ENCODE assay signal across 8 cellular contexts in the genomic region with DNA sequence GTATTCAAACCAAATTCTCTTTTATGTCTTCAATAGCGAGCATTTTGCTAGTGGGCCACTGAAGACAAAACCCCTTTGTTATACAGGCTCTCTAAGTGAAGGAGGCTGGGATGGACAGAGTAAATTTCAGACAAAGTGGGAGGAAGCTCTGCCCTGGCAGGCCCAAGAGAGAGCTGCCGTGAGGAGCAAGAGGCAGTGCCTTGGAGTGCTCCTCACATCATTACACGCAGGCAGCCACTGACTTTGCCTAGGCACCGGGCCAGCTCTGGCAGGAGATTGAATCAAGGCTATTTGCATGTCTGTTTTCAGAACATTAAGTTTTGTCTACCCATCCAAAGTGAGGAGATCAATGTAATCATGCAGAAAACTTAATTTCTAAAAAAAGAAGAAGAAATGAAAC.
DNase-seq lines count a peak whose midpoint lies in the region; ATAC-seq and TF ChIP-seq lines count a peak whose summit lies in the region.

No MANE protein-coding gene starts in this region.

- H3K27ac ChIP-seq in ACC112 (ENCODE audit: low read depth, low read length), result peak overlapping the region; percentile 79
- H3K27ac ChIP-seq in right atrium auricular region, result peak overlapping the region; percentile 41 to 73

- peaks cover 33% of the 10 kb centered on the region for H3K4me1 ChIP-seq in ACC112 (ENCODE audit: control insufficient read depth, insufficient read depth, low read length, unreplicated experiment)
- H3K4me1 ChIP-seq in right atrium auricular region, result peaks cover 0 to 42% of the 10 kb centered on the region in 2 donors

- no peaks in the 10 kb centered on the region for H3K79me2 ChIP-seq in ACC112 (ENCODE audit: control insufficient read depth, insufficient read depth, low read length, unreplicated experiment)

- H2AFZ ChIP-seq in ACC112 (ENCODE audit: low read length, unreplicated experiment), result peak overlapping the region; percentile 41

- peak; percentile 52 for ATAC-seq in GM21515 (IDR thresholded peaks at IDR 0.05; ENCODE audit: unreplicated experiment)

- H3K27me3 ChIP-seq in ACC112 (ENCODE audit: insufficient read depth, low read length), result no peaks in the 10 kb centered on the region
- H3K27me3 ChIP-seq in right atrium auricular region, result no peaks in the 10 kb centered on the region

- no peak overlapping the region for H3K4me3 ChIP-seq in ACC112 (ENCODE audit: low read depth, low read length)
- H3K4me3 ChIP-seq in right atrium auricular region, result no peak overlapping the region

- no peak for TF ChIP-seq CTCF in right atrium auricular region (IDR thresholded peaks at IDR 0.05)

- no peaks in the 10 kb centered on the region for H3K36me3 ChIP-seq in ACC112 (ENCODE audit: insufficient read depth, low read length)
- no peaks in the 10 kb centered on the region for H3K36me3 ChIP-seq in right atrium auricular region

- no peaks in the 10 kb centered on the region for H3K9me3 ChIP-seq in right atrium auricular region

- DNase-seq in NCI-H1048 (lab: John Stamatoyannopoulos, UW) (peak; percentile 56), right atrium auricular region (ENCODE audit: low spot score) (peak; percentile 71), NCI-H1436 (lab: John Stamatoyannopoulos, UW) (no peak), activated gamma-delta T cell (lab: John Stamatoyannopoulos, UW) (no peak), NCI-H1436 treated with DMSO at 0.1 percent for 48 hours (lab: John Stamatoyannopoulos, UW) (no peak)
- no peak for DNase-seq in stimulated activated CD4-positive, alpha-beta T cell treated with anti-CD3 and anti-CD28 coated beads, Interleukin-12 subunit alpha, Interleukin-12 subunit beta, amount 100 ng/mL, for 4 hours

Comparison
In these comparisons a context has a peak if more than half of its experiments do, and no peak if none do; other contexts are left out.
1. DNase-seq: peak in NCI-H1048 (single experiment) and right atrium auricular region (single experiment); none in NCI-H1436 (single experiment), stimulated activated CD4-positive, alpha-beta T cell treated with anti-CD3 and anti-CD28 coated beads, Interleukin-12 subunit alpha, Interleukin-12 subunit beta, amount 100 ng/mL, for 4 hours (single experiment), activated gamma-delta T cell (single experiment) and NCI-H1436 treated with DMSO at 0.1 percent for 48 hours (single experiment).